In genomic region chrX:151902813-151903591, GRCh38 we compare ENCODE assay signal across 12 cellular contexts. TPM values are rescaled to one million over a fixed set of nuclear protein-coding genes. Genes with fewer than 3 reads are reported as not detected.
DNase-seq lines count a peak whose midpoint lies in the region; ATAC-seq and TF ChIP-seq lines count a peak whose summit lies in the region.
"Had no signal": no experiment of that assay in that cellular context is flagged by ENCODE, and none has a peak within 500 bp of the region (broad histone marks: within the 10 kb centered on the region; RNA-seq: fewer than 3 reads in every experiment).

No MANE protein-coding gene starts in this region.

- H3K4me3 ChIP-seq in choroid plexus epithelial cell (ENCODE audit: low read depth, low read length) (no peak overlapping the region), liver (ENCODE audit: low read depth in 1 of 3, low read length in 3 of 3) (no peak overlapping the region)

- peaks cover 0 to 4% (median 0%) of the 10 kb centered on the region in 4 donors for H3K27me3 ChIP-seq in liver (ENCODE audit: control insufficient read depth in 4 of 4, insufficient read depth in 4 of 4, low read length in 3 of 4)
- no peaks in the 10 kb centered on the region for H3K27me3 ChIP-seq in CD4-positive, alpha-beta T cell (ENCODE audit: control insufficient read depth, insufficient read depth, low read length)

- CTCF ChIA-PET in CD4-positive, alpha-beta T cell (lab: Charles Lee) = no interaction called here

- TF ChIP-seq CTCF in choroid plexus epithelial cell (conservative IDR thresholded peaks at IDR 0.05; ENCODE audit: low read depth, low read length) (no peak), liver (IDR thresholded peaks at IDR 0.05; ENCODE audit: low read depth, low read length, missing input control) (no peak)
- TF ChIP-seq CTCF in CD4-positive, alpha-beta T cell (IDR thresholded peaks at IDR 0.05) = no peak

- WGBS in liver = 62% methylated on average over 6 of the region's 6 CpGs

- POLR2A ChIA-PET in CD4-positive, alpha-beta T cell (lab: Charles Lee) = no interaction called here

- intact Hi-C loops in Right ventricle myocardium inferior (cut with DNase I) (no loop called here), cardiac septum (cut with DNase I) (no loop called here)
- intact Hi-C loops in CD4-positive, alpha-beta T cell (cut with DNase I, micrococcal nuclease) = no loop called here

- no peaks in the 10 kb centered on the region for H3K9me3 Mint-ChIP-seq in CD4-positive, alpha-beta T cell

- no peak for TF ChIP-seq RAD21 in liver (IDR thresholded peaks at IDR 0.05)

- H3K4me3 Mint-ChIP-seq in CD4-positive, alpha-beta T cell = no peak overlapping the region
- H3K4me3 Mint-ChIP-seq: immature natural killer cell had no signal

- no peak overlapping the region for H3K27ac ChIP-seq in liver (ENCODE audit: low read depth in 1 of 2, low read length in 2 of 2)
- H3K27ac ChIP-seq in CD4-positive, alpha-beta T cell (ENCODE audit: low read depth, low read length) = no peak overlapping the region
- H3K27ac ChIP-seq: 22Rv1 had no signal

- H3K9ac ChIP-seq in liver (ENCODE audit: low read depth in 1 of 2, low read length in 2 of 2) = no peak overlapping the region

- DNase-seq in Right ventricle myocardium inferior (ENCODE audit: missing footprints) = no peak
- no peak for DNase-seq in cardiac septum (ENCODE audit: low spot score)
- DNase-seq in choroid plexus epithelial cell (ENCODE audit: low read depth) = peak; percentile 80
- no peak for DNase-seq in stimulated activated naive CD4-positive, alpha-beta T cell (lab: John Stamatoyannopoulos, UW)
- DNase-seq in CD4-positive, alpha-beta T cell = no peak
- DNase-seq in activated CD4-positive, alpha-beta T cell treated with anti-CD3 and anti-CD28 coated beads for 1 hour = no peak
- DNase-seq: immature natural killer cell, NCI-H2081 had no signal

- H3K9me3 ChIP-seq in liver (ENCODE audit: control insufficient read depth in 4 of 4, low read length in 3 of 4) = no peaks in the 10 kb centered on the region
- H3K9me3 ChIP-seq in CD4-positive, alpha-beta T cell (ENCODE audit: control insufficient read depth, low read length) = no peaks in the 10 kb centered on the region

- H3K27me3 Mint-ChIP-seq in CD4-positive, alpha-beta T cell = no peaks in the 10 kb centered on the region

- H3K36me3 Mint-ChIP-seq in CD4-positive, alpha-beta T cell (ENCODE audit: low read depth) = no peaks in the 10 kb centered on the region
- H3K36me3 Mint-ChIP-seq: immature natural killer cell had no signal

- no peaks in the 10 kb centered on the region for H3K4me1 ChIP-seq in liver (ENCODE audit: control insufficient read depth in 4 of 4, insufficient read depth in 4 of 4, low read length in 3 of 4)

- H3K4me1 Mint-ChIP-seq in CD4-positive, alpha-beta T cell (ENCODE audit: low read depth) = no peaks in the 10 kb centered on the region
- H3K4me1 Mint-ChIP-seq: immature natural killer cell had no signal

- no peaks in the 10 kb centered on the region for H3K36me3 ChIP-seq in liver (ENCODE audit: control insufficient read depth in 4 of 4, insufficient read depth in 3 of 4, low read depth in 1 of 4, low read length in 3 of 4)

- ATAC-seq in Right ventricle myocardium inferior = peak; percentile 85
- no peak for ATAC-seq in GM18873 (IDR thresholded peaks at IDR 0.05; ENCODE audit: low FRiP score, unreplicated experiment)
- ATAC-seq in CD4-positive, alpha-beta T cell (ENCODE audit: poor library complexity) = no peak

- no peak overlapping the region for H3K27ac Mint-ChIP-seq in CD4-positive, alpha-beta T cell
- H3K27ac Mint-ChIP-seq: immature natural killer cell had no signal

TF ChIP-seq in liver, 16 proteins besides CTCF, POLR2A, EP300 and RAD21:
- TF ChIP-seq EGR1 (IDR thresholded peaks at IDR 0.05; ENCODE audit: low read depth in 2 of 2) (no peak), MAX (IDR thresholded peaks at IDR 0.05) (peak; percentile 19), FOXA2 (IDR thresholded peaks at IDR 0.05) (no peak), NR2F2 (IDR thresholded peaks at IDR 0.05) (peak; percentile 28), RXRA (IDR thresholded peaks at IDR 0.05) (no peak), FOXA1 (IDR thresholded peaks at IDR 0.05) (no peak), ZBTB33 (IDR thresholded peaks at IDR 0.05) (no peak), HNF4G (IDR thresholded peaks at IDR 0.05) (no peak), SP1 (IDR thresholded peaks at IDR 0.05) (no peak), YY1 (IDR thresholded peaks at IDR 0.05) (no peak), TAF1 (conservative IDR thresholded peaks at IDR 0.05) (no peak), GABPA (IDR thresholded peaks at IDR 0.05 in 1 of 2, conservative IDR thresholded peaks at IDR 0.05 in 1 of 2) (no peak), HNF4A (conservative IDR thresholded peaks at IDR 0.05) (no peak), JUND (IDR thresholded peaks at IDR 0.05) (peak in 1 of 2 donors; percentile 12)
- TF ChIP-seq, protein P1, sequence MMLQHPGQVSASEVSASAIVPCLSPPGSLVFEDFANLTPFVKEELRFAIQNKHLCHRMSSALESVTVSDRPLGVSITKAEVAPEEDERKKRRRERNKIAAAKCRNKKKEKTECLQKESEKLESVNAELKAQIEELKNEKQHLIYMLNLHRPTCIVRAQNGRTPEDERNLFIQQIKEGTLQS (IDR thresholded peaks at IDR 0.05) = no peak
- TF ChIP-seq, protein P2, sequence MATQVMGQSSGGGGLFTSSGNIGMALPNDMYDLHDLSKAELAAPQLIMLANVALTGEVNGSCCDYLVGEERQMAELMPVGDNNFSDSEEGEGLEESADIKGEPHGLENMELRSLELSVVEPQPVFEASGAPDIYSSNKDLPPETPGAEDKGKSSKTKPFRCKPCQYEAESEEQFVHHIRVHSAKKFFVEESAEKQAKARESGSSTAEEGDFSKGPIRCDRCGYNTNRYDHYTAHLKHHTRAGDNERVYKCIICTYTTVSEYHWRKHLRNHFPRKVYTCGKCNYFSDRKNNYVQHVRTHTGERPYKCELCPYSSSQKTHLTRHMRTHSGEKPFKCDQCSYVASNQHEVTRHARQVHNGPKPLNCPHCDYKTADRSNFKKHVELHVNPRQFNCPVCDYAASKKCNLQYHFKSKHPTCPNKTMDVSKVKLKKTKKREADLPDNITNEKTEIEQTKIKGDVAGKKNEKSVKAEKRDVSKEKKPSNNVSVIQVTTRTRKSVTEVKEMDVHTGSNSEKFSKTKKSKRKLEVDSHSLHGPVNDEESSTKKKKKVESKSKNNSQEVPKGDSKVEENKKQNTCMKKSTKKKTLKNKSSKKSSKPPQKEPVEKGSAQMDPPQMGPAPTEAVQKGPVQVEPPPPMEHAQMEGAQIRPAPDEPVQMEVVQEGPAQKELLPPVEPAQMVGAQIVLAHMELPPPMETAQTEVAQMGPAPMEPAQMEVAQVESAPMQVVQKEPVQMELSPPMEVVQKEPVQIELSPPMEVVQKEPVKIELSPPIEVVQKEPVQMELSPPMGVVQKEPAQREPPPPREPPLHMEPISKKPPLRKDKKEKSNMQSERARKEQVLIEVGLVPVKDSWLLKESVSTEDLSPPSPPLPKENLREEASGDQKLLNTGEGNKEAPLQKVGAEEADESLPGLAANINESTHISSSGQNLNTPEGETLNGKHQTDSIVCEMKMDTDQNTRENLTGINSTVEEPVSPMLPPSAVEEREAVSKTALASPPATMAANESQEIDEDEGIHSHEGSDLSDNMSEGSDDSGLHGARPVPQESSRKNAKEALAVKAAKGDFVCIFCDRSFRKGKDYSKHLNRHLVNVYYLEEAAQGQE (IDR thresholded peaks at IDR 0.05) = no peak
TF ChIP-seq in liver: peak in this region for 3.

RNA-seq across cellular contexts. Expression of gene MAGEA4, which starts 9.7 kb away (rescaled TPM):
- total RNA-seq in Right ventricle myocardium inferior (not detected), cardiac septum (not detected), liver (not detected)
- polyA plus RNA-seq in liver = not detected
- not detected for total RNA-seq in CD4-positive, alpha-beta T cell
- polyA plus RNA-seq: adipose tissue, immature natural killer cell had no signal
